Comparison of ENCODE assay signal across 10 cellular contexts in genomic region chr1:9728451-9729295, GRCh38.
DNase-seq lines count a peak whose midpoint lies in the region; ATAC-seq, FAIRE-seq and TF ChIP-seq lines count a peak whose summit lies in the region.
"Had no signal": no experiment of that assay in that cellular context is flagged by ENCODE, and none has a peak within 500 bp of the region (broad histone marks: within the 10 kb centered on the region; RNA-seq: fewer than 3 reads in every experiment).

No MANE protein-coding gene starts in this region.

- no peak for TF ChIP-seq EP300 in K562 (IDR thresholded peaks at IDR 0.05; ENCODE audit: low read length)

- no peak overlapping the region for H3K27ac ChIP-seq in K562 (ENCODE audit: extremely low read depth, low read depth, low read length)
- H3K27ac ChIP-seq in GM23338 (ENCODE audit: low read depth), result no peak overlapping the region
- H3K27ac ChIP-seq: uterus had no signal

- TF ChIP-seq CTCF in K562 (IDR thresholded peaks at IDR 0.05 in 2 of 3, conservative IDR thresholded peaks at IDR 0.05 in 1 of 3; ENCODE audit: insufficient read depth in 2 of 3, low read depth in 1 of 3, low read length in 3 of 3) (no peak), GM23338 (conservative IDR thresholded peaks at IDR 0.05; ENCODE audit: low read depth in 2 of 2) (no peak)

- CTCF ChIA-PET in K562 (lab: Yijun Ruan, JAX; ENCODE audit: low intra/inter-chr PET ratio), result no interaction called here

- in situ Hi-C loops in K562 (cut with MboI), result no loop called here

- H3K4me1 ChIP-seq in K562 (replicated peaks in 1 of 2; ENCODE audit: control insufficient read depth in 2 of 2, insufficient read depth in 2 of 2, low read length in 2 of 2) (peaks cover 0 to 22% of the 10 kb centered on the region in 2 experiments; a peak in 2 of 5 replicates), GM23338 (ENCODE audit: insufficient read depth) (no peaks in the 10 kb centered on the region)
- H3K4me1 ChIP-seq: uterus had no signal

- no peak overlapping the region; a peak in 1 of 4 replicates for H3K9ac ChIP-seq in K562 (ENCODE audit: insufficient read depth in 1 of 2, low read depth in 2 of 2, low read length in 2 of 2)

- peaks cover 20% of the 10 kb centered on the region for H3K27me3 Mint-ChIP-seq in GM23338 (ENCODE audit: insufficient read depth, low read depth, poor library complexity)

- H3K9me2 ChIP-seq in GM23338 (ENCODE audit: insufficient read depth), result no peaks in the 10 kb centered on the region

- TSS peak; percentile 43 for BruUV-seq in K562 (replicated peaks; lab: Mats Ljungman, UMichigan)

- ATAC-seq in GM18505 (IDR thresholded peaks at IDR 0.05; ENCODE audit: unreplicated experiment) (no peak), K562 (no peak), GM23338 (no peak), HG02642 (IDR thresholded peaks at IDR 0.05; ENCODE audit: poor library complexity, unreplicated experiment) (no peak)

- H3K4me2 ChIP-seq in K562 (ENCODE audit: insufficient read depth, low read length) (no peak overlapping the region), GM23338 (no peak overlapping the region)

- WGBS in K562 (ENCODE audit: insufficient coverage, low coverage, missing lambda C conversion rate), result 82% methylated on average over 31 of the region's 33 CpGs

- H3K4me1 Mint-ChIP-seq in GM23338, result no peaks in the 10 kb centered on the region; the same call in 2 of the 3 replicates

- H3K4me3 Mint-ChIP-seq in GM23338, result no peak overlapping the region

- peaks cover 73% of the 10 kb centered on the region for H3K36me3 Mint-ChIP-seq in GM23338 (ENCODE audit: low read depth)

- no peaks in the 10 kb centered on the region for H3K9me1 ChIP-seq in K562 (ENCODE audit: control insufficient read depth, insufficient read depth, low read length)

- POLR2A ChIA-PET in K562 (lab: Yijun Ruan, JAX), result interaction anchor here (0.6 to 1.4 kb wide), 2 partner anchors 9 to 101 kb away, joined by 3 read pairs; no protein-coding TSS in a partner anchor

- no peaks in the 10 kb centered on the region for H3K27me3 ChIP-seq in K562 (ENCODE audit: control insufficient read depth in 2 of 2, insufficient read depth in 2 of 2, low read length in 2 of 2)
- H3K27me3 ChIP-seq in GM23338 (ENCODE audit: insufficient read depth), result no peaks in the 10 kb centered on the region
- H3K27me3 ChIP-seq: uterus had no signal

- no peaks in the 10 kb centered on the region for H3K79me2 ChIP-seq in K562 (ENCODE audit: control insufficient read depth, insufficient read depth, low read length)
- H3K79me2 ChIP-seq in GM23338 (replicated peaks; ENCODE audit: insufficient read depth), result no peaks in the 10 kb centered on the region

- H3K4me3 ChIP-seq in K562 (no peak overlapping the region), GM23338 (no peak overlapping the region)
- H3K4me3 ChIP-seq: uterus had no signal

- H3K9me3 Mint-ChIP-seq in GM23338, result peaks cover 3% of the 10 kb centered on the region; the same call in 2 of the 3 replicates

- no peak for TF ChIP-seq RAD21 in K562 (CRISPR knock-in tag; conservative IDR thresholded peaks at IDR 0.05 in 1 of 2, IDR thresholded peaks at IDR 0.05 in 1 of 2)

- DNase-seq in activated CD4-positive, alpha-beta T cell treated with anti-CD3 and anti-CD28 coated beads, Interleukin-2, amount 50 U/mL, for 1 hour, result peak; percentile 55
- no peak for DNase-seq in K562 (ENCODE audit: extremely low read depth in 1 of 4, low spot score in 3 of 4)
- peak; percentile 82 for DNase-seq in stimulated activated CD4-positive, alpha-beta T cell treated with anti-CD3 and anti-CD28 coated beads, Interleukin-1b, Interleukin-23, amount 100 ng/mL, for 48 hours
- DNase-seq in GM12892 (ENCODE audit: insufficient read length), result no peak
- DNase-seq in GM23338 (ENCODE audit: low spot score), result no peak
- DNase-seq in NCI-H510A treated with DMSO at 0.1 percent for 48 hours (lab: John Stamatoyannopoulos, UW), result no peak
- DNase-seq: NCI-H446 treated with DMSO at 0.1 percent for 48 hours, uterus had no signal

- peaks cover 74% of the 10 kb centered on the region; the same call in 2 of the 3 replicates for H3K36me3 ChIP-seq in K562 (ENCODE audit: control insufficient read depth, insufficient read depth, low read length)
- H3K36me3 ChIP-seq in GM23338 (ENCODE audit: insufficient read depth), result peaks cover 19% of the 10 kb centered on the region
- H3K36me3 ChIP-seq: uterus had no signal

- TF ChIP-seq POLR2A in GM18505 (IDR thresholded peaks at IDR 0.05; ENCODE audit: borderline replicate concordance, extremely low read depth, insufficient read depth, insufficient read length) (peak; percentile 10), K562 (conservative IDR thresholded peaks at IDR 0.05) (no peak), GM12892 (IDR thresholded peaks at IDR 0.05; ENCODE audit: low read depth, low read length) (no peak)

- H4K20me1 ChIP-seq in K562 (replicated peaks; ENCODE audit: control insufficient read depth, insufficient read depth, low read length), result no peaks in the 10 kb centered on the region
- H4K20me1 ChIP-seq in GM23338 (replicated peaks; ENCODE audit: insufficient read depth), result no peaks in the 10 kb centered on the region; the same call in 1 of the 2 replicates

- peaks cover 5% of the 10 kb centered on the region; the same call in 1 of the 2 replicates for H3F3A ChIP-seq in GM23338 (replicated peaks; ENCODE audit: low read depth)

- intact Hi-C loops in K562 (cut with micrococcal nuclease), result no loop called here

- peak; percentile 35 for FAIRE-seq in K562 (lab: Jason Lieb, UNC)
- FAIRE-seq in GM12892 (lab: Jason Lieb, UNC), result no peak

- no peaks in the 10 kb centered on the region; the same call in 1 of the 2 replicates for H3K9me3 ChIP-seq in K562 (replicated peaks; ENCODE audit: control insufficient read depth, insufficient read depth, low read depth, low read length)
- H3K9me3 ChIP-seq: uterus had no signal

- H3K27ac Mint-ChIP-seq in GM23338, result no peak overlapping the region

- H2AFZ ChIP-seq in K562 (ENCODE audit: low read depth, low read length), result no peak overlapping the region
- H2AFZ ChIP-seq in GM23338, result no peak overlapping the region

TF ChIP-seq in K562, 482 proteins besides CTCF, POLR2A, EP300 and RAD21:
- TF ChIP-seq CHD4 (IDR thresholded peaks at IDR 0.05; ENCODE audit: insufficient read depth, insufficient replicate concordance, low read depth, low read length, poor library complexity, severe bottlenecking), result no peak
- 0 out of 2 replicates have a peak, but pooled peaks have one; percentile 35 for TF ChIP-seq ZBTB33 (CRISPR knock-in tag; IDR thresholded peaks at IDR 0.05)
- TF ChIP-seq POLR2G (IDR thresholded peaks at IDR 0.05; ENCODE audit: low read depth, low read length), result 0 out of 2 replicates have a peak, but pooled peaks have one; percentile 15

TF ChIP-seq in GM23338, 12 proteins besides CTCF, POLR2A, EP300 and RAD21 (continues in another document):
- TF ChIP-seq JUNB (IDR thresholded peaks at IDR 0.05; ENCODE audit: unreplicated experiment) (no peak), ZNF114 (CRISPR knock-in tag; IDR thresholded peaks at IDR 0.05) (no peak)

Comparison
In these comparisons a context has a peak if more than half of its experiments do, and no peak if none do; other contexts are left out.
1. DNase-seq: peak in activated CD4-positive, alpha-beta T cell treated with anti-CD3 and anti-CD28 coated beads, Interleukin-2, amount 50 U/mL, for 1 hour (single experiment) and stimulated activated CD4-positive, alpha-beta T cell treated with anti-CD3 and anti-CD28 coated beads, Interleukin-1b, Interleukin-23, amount 100 ng/mL, for 48 hours (single experiment); none in K562 (0 of 4), GM12892 (single experiment), GM23338 (single experiment) and NCI-H510A treated with DMSO at 0.1 percent for 48 hours (single experiment).